In genomic region chr11:33158596-33158995, GRCh38 we compare ENCODE assay signal across 8 cellular contexts. TPM values are rescaled to one million over a fixed set of nuclear protein-coding genes. Genes with fewer than 3 reads are reported as not detected.
DNase-seq lines count a peak whose midpoint lies in the region; ATAC-seq and TF ChIP-seq lines count a peak whose summit lies in the region.

No MANE protein-coding gene starts in this region.

- POLR2A ChIA-PET in OCI-LY7 (lab: Charles Lee): interaction anchor here (0.6 to 1.3 kb wide), 2 partner anchors 37 to 123 kb away, joined by 3 to 8 read pairs; no protein-coding TSS in a partner anchor

- no peaks in the 10 kb centered on the region for H3K27me3 ChIP-seq in psoas muscle (ENCODE audit: insufficient read depth in 3 of 3, low read length in 2 of 3)

- H3K9me3 ChIP-seq in OCI-LY7 (ENCODE audit: low read length) (no peaks in the 10 kb centered on the region), psoas muscle (no peaks in the 10 kb centered on the region)

- peak overlapping the region; percentile 99 for H3K4me3 Mint-ChIP-seq in activated T-cell treated with anti-CD3 and anti-CD28 coated beads, Interleukin-2, amount 50 U/mL, for 4 hours
- H3K4me3 Mint-ChIP-seq in endothelial cell (ENCODE audit: unreplicated experiment): peak overlapping the region; percentile 68

- no TSS peak for BruUV-seq in OCI-LY7 (replicated peaks; lab: Mats Ljungman, UMichigan)

- no peak for ATAC-seq in activated T-cell treated with anti-CD3 and anti-CD28 coated beads, Interleukin-2, amount 50 U/mL, for 4 hours
- ATAC-seq in psoas muscle (no peak), left cardiac atrium (no peak), GM21515 (IDR thresholded peaks at IDR 0.05; ENCODE audit: unreplicated experiment) (no peak)

- H3K4me3 ChIP-seq in OCI-LY7 (ENCODE audit: low read depth, low read length, poor library complexity, severe bottlenecking) (peak overlapping the region; percentile 25), psoas muscle (peak overlapping the region; percentile 12)

- no peaks in the 10 kb centered on the region for H3K9me3 Mint-ChIP-seq in activated T-cell treated with anti-CD3 and anti-CD28 coated beads, Interleukin-2, amount 50 U/mL, for 4 hours
- no peaks in the 10 kb centered on the region for H3K9me3 Mint-ChIP-seq in endothelial cell (ENCODE audit: unreplicated experiment)

- H3K4me1 ChIP-seq in OCI-LY7 (ENCODE audit: insufficient read depth, low read length, poor library complexity, severe bottlenecking) (peaks cover 23% of the 10 kb centered on the region), psoas muscle (peaks cover 39% of the 10 kb centered on the region)

- intact Hi-C loops in OCI-LY7 (cut with micrococcal nuclease; ENCODE audit: unreplicated experiment) (no loop called here), psoas muscle (cut with DNase I) (no loop called here), left cardiac atrium (cut with DNase I) (no loop called here)

- peaks cover 87% of the 10 kb centered on the region for H3K79me2 ChIP-seq in OCI-LY7 (ENCODE audit: insufficient read depth, low read depth, low read length)

- WGBS in psoas muscle, 3 donors: 37 to 78% (median 63%) methylated on average over 1 of the region's 1 CpG

- H3K36me3 ChIP-seq in OCI-LY7 (ENCODE audit: insufficient read depth, low read length) (peaks cover 56% of the 10 kb centered on the region), psoas muscle (ENCODE audit: insufficient read depth in 1 of 2, low read depth in 1 of 2) (no peaks in the 10 kb centered on the region)

- H4K20me1 ChIP-seq in OCI-LY7 (ENCODE audit: insufficient read depth, low read length): no peaks in the 10 kb centered on the region; the same call in 1 of the 2 replicates

- CTCF ChIA-PET in OCI-LY7 (lab: Charles Lee; ENCODE audit: unreplicated experiment): no interaction called here

- H3K27ac Mint-ChIP-seq in endothelial cell (ENCODE audit: unreplicated experiment): peak overlapping the region; percentile 46

- H3K4me1 Mint-ChIP-seq in activated T-cell treated with anti-CD3 and anti-CD28 coated beads, Interleukin-2, amount 50 U/mL, for 4 hours (ENCODE audit: low read depth): peaks cover 58% of the 10 kb centered on the region
- H3K4me1 Mint-ChIP-seq in endothelial cell (ENCODE audit: unreplicated experiment): peaks cover 32% of the 10 kb centered on the region

- TF ChIP-seq CTCF in OCI-LY7 (conservative IDR thresholded peaks at IDR 0.05; ENCODE audit: low read length) (no peak), endothelial cell (IDR thresholded peaks at IDR 0.05; ENCODE audit: unreplicated experiment) (no peak), psoas muscle (IDR thresholded peaks at IDR 0.05) (no peak)

- H3K27ac ChIP-seq in OCI-LY7 (ENCODE audit: low read depth, low read length, poor library complexity, severe bottlenecking) (no peak overlapping the region), psoas muscle (no peak overlapping the region)

- H3K36me3 Mint-ChIP-seq in activated T-cell treated with anti-CD3 and anti-CD28 coated beads, Interleukin-2, amount 50 U/mL, for 4 hours (ENCODE audit: insufficient read depth): peaks cover 24% of the 10 kb centered on the region
- H3K36me3 Mint-ChIP-seq in endothelial cell (ENCODE audit: low read depth, unreplicated experiment): no peaks in the 10 kb centered on the region

- peak overlapping the region; percentile 93 for H3K4me2 ChIP-seq in OCI-LY7 (ENCODE audit: low read length)

- H2AFZ ChIP-seq in OCI-LY7 (ENCODE audit: low read length): no peak overlapping the region

- no peaks in the 10 kb centered on the region for H3K9me2 ChIP-seq in OCI-LY7 (ENCODE audit: insufficient read depth, low read length)

- DNase-seq in activated T-cell treated with anti-CD3 and anti-CD28 coated beads, Interleukin-2, amount 50 U/mL, for 4 hours: no peak
- DNase-seq in activated T-cell treated with anti-CD3 and anti-CD28 coated beads for 4 hours (no peak), OCI-LY7 (ENCODE audit: low spot score) (no peak), endothelial cell (ENCODE audit: low spot score) (no peak), psoas muscle (no peak), NOMO-1 (lab: John Stamatoyannopoulos, UW; ENCODE audit: unreplicated experiment in 2 of 2) (no peak), left cardiac atrium (no peak)

- H3K27me3 Mint-ChIP-seq in activated T-cell treated with anti-CD3 and anti-CD28 coated beads, Interleukin-2, amount 50 U/mL, for 4 hours (ENCODE audit: low read depth): no peaks in the 10 kb centered on the region
- H3K27me3 Mint-ChIP-seq in endothelial cell (ENCODE audit: unreplicated experiment): peaks cover 3% of the 10 kb centered on the region

RNA-seq across cellular contexts. Expression of gene CSTF3, which starts 2.7 kb away (rescaled TPM):
- 10 to 100 TPM; 27.3 to 29.6 (median 28.0) TPM for total RNA-seq in activated T-cell treated with anti-CD3 and anti-CD28 coated beads, Interleukin-2, amount 50 U/mL, for 4 hours
- total RNA-seq in OCI-LY7 (2014; rRNA removed; shearing (Covaris generic)): 31.9 and 45.1 TPM in 2 replicates
- 55.7 and 64.2 TPM in 2 replicates for total RNA-seq in OCI-LY7 (2022)
- total RNA-seq in endothelial cell (ENCODE audit: unreplicated experiment): 23.0 TPM
- total RNA-seq in psoas muscle: 10 to 100 TPM; 10.7 to 18.0 (median 13.4) TPM
- polyA plus RNA-seq in psoas muscle: 10 to 100 TPM; 10.7 to 32.3 (median 21.1) TPM
- 10 to 100 TPM; 14.0 to 15.8 TPM for total RNA-seq in left cardiac atrium
